In genomic region chr22:31130873-31131272, GRCh38 we compare ENCODE assay signal across 19 cellular contexts. TPM values are rescaled to one million over a fixed set of nuclear protein-coding genes. Genes with fewer than 3 reads are reported as not detected.
A peak's percentile ranks its signal among the peaks of the same experiment; 100 is the strongest.
DNase-seq lines count a peak whose midpoint lies in the region; ATAC-seq and TF ChIP-seq lines count a peak whose summit lies in the region.
"Had no signal": no experiment of that assay in that cellular context is flagged by ENCODE, and none has a peak within 500 bp of the region (broad histone marks: within the 10 kb centered on the region; RNA-seq: fewer than 3 reads in every experiment).

No MANE protein-coding gene starts in this region.

- H3K9me3 ChIP-seq in adrenal gland (replicated peaks in 1 of 3) (no peaks in the 10 kb centered on the region), osteoblast (ENCODE audit: low read depth, low read length) (no peaks in the 10 kb centered on the region)
- H3K9me3 ChIP-seq: BE2C, HAP-1 had no signal

- no peak for TF ChIP-seq RAD21 in Ishikawa (IDR thresholded peaks at IDR 0.05; ENCODE audit: low read depth)

- H2AFZ ChIP-seq in osteoblast (ENCODE audit: low read length): no peak overlapping the region

- no peaks in the 10 kb centered on the region for H3K9me3 Mint-ChIP-seq in natural killer cell
- H3K9me3 Mint-ChIP-seq: CD8-positive, alpha-beta memory T cell had no signal

- no peaks in the 10 kb centered on the region for H4K20me1 ChIP-seq in osteoblast (ENCODE audit: insufficient read depth, low read length)

- H3K4me3 ChIP-seq in adrenal gland (no peak overlapping the region), osteoblast (ENCODE audit: insufficient read depth, low read length) (no peak overlapping the region)
- H3K4me3 ChIP-seq: HAP-1 had no signal

- no peaks in the 10 kb centered on the region for H3K36me3 Mint-ChIP-seq in natural killer cell
- H3K36me3 Mint-ChIP-seq: CD8-positive, alpha-beta memory T cell had no signal

- TF ChIP-seq CTCF in adrenal gland (IDR thresholded peaks at IDR 0.05) (no peak), osteoblast (IDR thresholded peaks at IDR 0.05; ENCODE audit: extremely low read depth, low read depth, low read length) (no peak), natural killer cell (IDR thresholded peaks at IDR 0.05) (no peak)

- no peak overlapping the region for H3K27ac ChIP-seq in adrenal gland
- H3K27ac ChIP-seq in osteoblast (ENCODE audit: low read depth, low read length): no peak overlapping the region

- H3K27ac Mint-ChIP-seq in natural killer cell: no peak overlapping the region

- DNase-seq in DMS 273 (lab: John Stamatoyannopoulos, UW; ENCODE audit: unreplicated experiment) (peak; percentile 74), adrenal gland (peak in 5 of 7 donors; percentile 35 to 72 (median 50)), osteoblast (ENCODE audit: insufficient read length, low spot score, missing footprints) (peak; percentile 52), SW480 (ENCODE audit: low spot score) (no peak), ecto neural progenitor cell (ENCODE audit: low spot score) (no peak), natural killer cell (no peak)
- DNase-seq: BE2C; CD8-positive, alpha-beta memory T cell; DMS153; EL; IMR-90; NCI-H1048; NCI-H1694; NCI-H2171; NCI-H510A; SIG-M5 had no signal

- no peak for TF ChIP-seq POLR2A in adrenal gland (IDR thresholded peaks at IDR 0.05)

- H3K36me3 ChIP-seq in adrenal gland (replicated peaks in 1 of 2): no peaks in the 10 kb centered on the region
- H3K36me3 ChIP-seq in osteoblast (ENCODE audit: insufficient read depth, low read length): no peaks in the 10 kb centered on the region
- H3K36me3 ChIP-seq: BE2C, HAP-1 had no signal

- H3K4me1 Mint-ChIP-seq in natural killer cell: no peaks in the 10 kb centered on the region
- H3K4me1 Mint-ChIP-seq: CD8-positive, alpha-beta memory T cell had no signal

- H3K4me3 Mint-ChIP-seq in natural killer cell: no peak overlapping the region
- H3K4me3 Mint-ChIP-seq: CD8-positive, alpha-beta memory T cell had no signal

- ATAC-seq in GM21619 (IDR thresholded peaks at IDR 0.05; ENCODE audit: unreplicated experiment) (no peak), natural killer cell (no peak)

- no peak overlapping the region for H3K4me2 ChIP-seq in osteoblast (ENCODE audit: insufficient read depth, low read length)

- no peaks in the 10 kb centered on the region for H3K79me2 ChIP-seq in osteoblast (ENCODE audit: insufficient read depth, low read length)

- TF ChIP-seq EP300 in Ishikawa (IDR thresholded peaks at IDR 0.05; ENCODE audit: borderline replicate concordance): no peak

- H3K4me1 ChIP-seq in adrenal gland (replicated peaks in 1 of 2) (no peaks in the 10 kb centered on the region), osteoblast (ENCODE audit: insufficient read depth, low read length) (no peaks in the 10 kb centered on the region)
- H3K4me1 ChIP-seq: HAP-1 had no signal

- 72 to 89% (median 78%) methylated on average over 2 of the region's 2 CpGs for WGBS in adrenal gland, 4 donors

- intact Hi-C loops in adrenal gland (cut with DNase I): no loop called here
- intact Hi-C loops in natural killer cell (cut with micrococcal nuclease): no loop called here

- H3K27me3 ChIP-seq in adrenal gland: no peaks in the 10 kb centered on the region
- no peaks in the 10 kb centered on the region for H3K27me3 ChIP-seq in osteoblast (ENCODE audit: insufficient read depth, low read length)
- H3K27me3 ChIP-seq: BE2C had no signal

- H3K27me3 Mint-ChIP-seq in natural killer cell (ENCODE audit: low read depth in 2 of 2): no peaks in the 10 kb centered on the region

TF ChIP-seq in Ishikawa, 13 proteins besides CTCF, POLR2A, EP300 and RAD21:
- TF ChIP-seq, protein P1, sequence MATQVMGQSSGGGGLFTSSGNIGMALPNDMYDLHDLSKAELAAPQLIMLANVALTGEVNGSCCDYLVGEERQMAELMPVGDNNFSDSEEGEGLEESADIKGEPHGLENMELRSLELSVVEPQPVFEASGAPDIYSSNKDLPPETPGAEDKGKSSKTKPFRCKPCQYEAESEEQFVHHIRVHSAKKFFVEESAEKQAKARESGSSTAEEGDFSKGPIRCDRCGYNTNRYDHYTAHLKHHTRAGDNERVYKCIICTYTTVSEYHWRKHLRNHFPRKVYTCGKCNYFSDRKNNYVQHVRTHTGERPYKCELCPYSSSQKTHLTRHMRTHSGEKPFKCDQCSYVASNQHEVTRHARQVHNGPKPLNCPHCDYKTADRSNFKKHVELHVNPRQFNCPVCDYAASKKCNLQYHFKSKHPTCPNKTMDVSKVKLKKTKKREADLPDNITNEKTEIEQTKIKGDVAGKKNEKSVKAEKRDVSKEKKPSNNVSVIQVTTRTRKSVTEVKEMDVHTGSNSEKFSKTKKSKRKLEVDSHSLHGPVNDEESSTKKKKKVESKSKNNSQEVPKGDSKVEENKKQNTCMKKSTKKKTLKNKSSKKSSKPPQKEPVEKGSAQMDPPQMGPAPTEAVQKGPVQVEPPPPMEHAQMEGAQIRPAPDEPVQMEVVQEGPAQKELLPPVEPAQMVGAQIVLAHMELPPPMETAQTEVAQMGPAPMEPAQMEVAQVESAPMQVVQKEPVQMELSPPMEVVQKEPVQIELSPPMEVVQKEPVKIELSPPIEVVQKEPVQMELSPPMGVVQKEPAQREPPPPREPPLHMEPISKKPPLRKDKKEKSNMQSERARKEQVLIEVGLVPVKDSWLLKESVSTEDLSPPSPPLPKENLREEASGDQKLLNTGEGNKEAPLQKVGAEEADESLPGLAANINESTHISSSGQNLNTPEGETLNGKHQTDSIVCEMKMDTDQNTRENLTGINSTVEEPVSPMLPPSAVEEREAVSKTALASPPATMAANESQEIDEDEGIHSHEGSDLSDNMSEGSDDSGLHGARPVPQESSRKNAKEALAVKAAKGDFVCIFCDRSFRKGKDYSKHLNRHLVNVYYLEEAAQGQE (IDR thresholded peaks at IDR 0.05; ENCODE audit: low read depth): no peak
- no peak for TF ChIP-seq MAX (IDR thresholded peaks at IDR 0.05)
- TF ChIP-seq EGR1 (IDR thresholded peaks at IDR 0.05): no peak
- TF ChIP-seq NFIC (IDR thresholded peaks at IDR 0.05): peak; percentile 41; the same call in 1 of the 2 replicates
- no peak for TF ChIP-seq TCF12 (IDR thresholded peaks at IDR 0.05; ENCODE audit: low read depth)
- TF ChIP-seq, protein P2, sequence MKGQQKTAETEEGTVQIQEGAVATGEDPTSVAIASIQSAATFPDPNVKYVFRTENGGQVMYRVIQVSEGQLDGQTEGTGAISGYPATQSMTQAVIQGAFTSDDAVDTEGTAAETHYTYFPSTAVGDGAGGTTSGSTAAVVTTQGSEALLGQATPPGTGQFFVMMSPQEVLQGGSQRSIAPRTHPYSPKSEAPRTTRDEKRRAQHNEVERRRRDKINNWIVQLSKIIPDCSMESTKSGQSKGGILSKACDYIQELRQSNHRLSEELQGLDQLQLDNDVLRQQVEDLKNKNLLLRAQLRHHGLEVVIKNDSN (IDR thresholded peaks at IDR 0.05): peak; percentile 64; the same call in 1 of the 2 replicates
- TF ChIP-seq ZBTB7A (IDR thresholded peaks at IDR 0.05; ENCODE audit: low read depth): no peak
- TF ChIP-seq TEAD4 (IDR thresholded peaks at IDR 0.05): no peak
- no peak for TF ChIP-seq YY1 (IDR thresholded peaks at IDR 0.05; ENCODE audit: low read depth)
- no peak for TF ChIP-seq FOXM1 (IDR thresholded peaks at IDR 0.05; ENCODE audit: borderline replicate concordance, low read depth)
- no peak for TF ChIP-seq CREB1 (IDR thresholded peaks at IDR 0.05; ENCODE audit: low read depth)
- TF ChIP-seq TAF1 (IDR thresholded peaks at IDR 0.05; ENCODE audit: low read depth): no peak
- TF ChIP-seq CEBPB (IDR thresholded peaks at IDR 0.05): 0 out of 2 replicates have a peak, but pooled peaks have one; percentile 24

RNA-seq across cellular contexts. Expression of gene INPP5J, which starts 8.1 kb away (rescaled TPM):
- total RNA-seq in adrenal gland: 1 to 10 TPM in 7 of 8 donors, under 1 TPM in 1; 0.48 to 8.1 (median 2.5) TPM
- polyA plus RNA-seq in adrenal gland: 1 to 10 TPM in 2 of 3 donors, under 1 TPM in 1; 0.48 to 5.8 (median 2.1) TPM
- total RNA-seq in osteoblast: under 0.01 and 0.36 TPM in 2 replicates
- not detected for total RNA-seq in natural killer cell
- polyA plus RNA-seq: CD8-positive, alpha-beta memory T cell had no signal

RNA-seq across cellular contexts. Expression of gene PLA2G3, which starts 9.4 kb away (rescaled TPM):
- total RNA-seq in adrenal gland (not detected), osteoblast (0.29 and 0.36 TPM in 2 replicates), natural killer cell (not detected)
- under 1 TPM in 1 of 3 donors, not detected in 2; 0.09 TPM for polyA plus RNA-seq in adrenal gland
- total RNA-seq: CD8-positive, alpha-beta memory T cell had no signal
- polyA plus RNA-seq: CD8-positive, alpha-beta memory T cell had no signal

RNA-seq across cellular contexts. Expression of gene SELENOM, which starts 23.5 kb away (rescaled TPM):
- total RNA-seq in adrenal gland (100 to 1,000 TPM in 6 of 8 donors, 10 to 100 TPM in 2; 73.4 to 546 (median 161) TPM), osteoblast (140 and 157 TPM in 2 replicates), natural killer cell (10 to 100 TPM in 2 of 3 donors, 1 to 10 TPM in 1; 8.1 to 14.0 (median 10.6) TPM)
- polyA plus RNA-seq in adrenal gland: 100 to 1,000 TPM in 2 of 3 donors, 10 to 100 TPM in 1; 22.9 to 208 (median 134) TPM

RNA-seq across cellular contexts. Expression of gene RNF185, which starts 29.1 kb away (rescaled TPM):
- total RNA-seq in adrenal gland (10 to 100 TPM; 15.9 to 45.5 (median 36.0) TPM), osteoblast (48.0 and 51.8 TPM in 2 replicates), natural killer cell (10 to 100 TPM; 12.4 to 15.0 (median 13.2) TPM)
- 10 to 100 TPM; 16.0 to 41.7 (median 16.4) TPM for polyA plus RNA-seq in adrenal gland

RNA-seq across cellular contexts. Expression of gene SMTN, which starts 49.8 kb away (rescaled TPM):
- total RNA-seq in adrenal gland: 100 to 1,000 TPM in 4 of 8 donors, 10 to 100 TPM in 4; 22.7 to 115 (median 101) TPM
- 100 to 1,000 TPM in 1 of 3 donors, 10 to 100 TPM in 1, 1 to 10 TPM in 1; 4.6 to 155 (median 58.6) TPM for polyA plus RNA-seq in adrenal gland
- 30.6 and 31.5 TPM in 2 replicates for total RNA-seq in osteoblast
- total RNA-seq in natural killer cell: 1 to 10 TPM; 2.1 to 4.3 (median 3.6) TPM

Comparison
In these comparisons a context has a peak if more than half of its experiments do, and no peak if none do; other contexts are left out.
1. DNase-seq: peak in DMS 273 (single experiment), adrenal gland (5 of 7) and osteoblast (single experiment); none in SW480 (single experiment), ecto neural progenitor cell (single experiment) and natural killer cell (single experiment).